27 cellular contexts compared by ENCODE assay signal in the genomic region with DNA sequence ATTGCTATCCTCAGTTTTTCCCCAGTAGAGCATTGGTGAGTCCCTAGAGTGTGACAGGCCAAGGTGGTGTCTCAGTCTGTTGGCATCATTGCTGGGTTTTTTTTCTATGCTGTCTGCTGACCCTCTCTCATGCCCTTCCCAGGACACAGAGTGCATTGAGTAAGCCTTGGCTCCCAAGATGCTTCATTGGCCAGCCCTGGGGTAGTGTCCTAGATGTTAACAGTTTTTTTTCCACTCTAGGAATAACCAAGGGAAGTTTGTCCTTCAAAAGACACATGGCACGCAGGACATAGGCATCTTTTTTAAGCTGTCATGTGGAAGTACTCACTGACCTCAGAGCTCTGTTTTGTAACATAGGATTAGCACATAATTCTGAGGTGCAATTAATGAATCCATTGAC. TPM values are rescaled to one million over a fixed set of nuclear protein-coding genes. Genes with fewer than 3 reads are reported as not detected.
"Had no signal": no experiment of that assay in that cellular context is flagged by ENCODE, and none has a peak within 500 bp of the region (broad histone marks: within the 10 kb centered on the region; RNA-seq: fewer than 3 reads in every experiment).

No MANE protein-coding gene starts in this region.

- H3K4me3 Mint-ChIP-seq: activated CD4-positive, alpha-beta memory T cell treated with anti-CD3 and anti-CD28 coated beads, Interleukin-2, amount 10 ng/mL, durations not matched to agents 7 days and 5 days; activated CD4-positive, alpha-beta T cell treated with anti-CD3 and anti-CD28 coated beads, Interleukin-2, amount 10 ng/mL, durations not matched to agents 24 days and 14 days; activated naive CD4-positive, alpha-beta T cell treated with anti-CD3 and anti-CD28 coated beads, Interleukin-2, amount 10 ng/mL, durations not matched to agents 7 days and 5 days; activated naive CD8-positive, alpha-beta T cell treated with anti-CD3 and anti-CD28 coated beads, Interleukin-2, amount 10 ng/mL, durations not matched to agents 7 days and 5 days; activated T-cell treated with anti-CD3 and anti-CD28 coated beads, Interleukin-2, amount 50 U/mL, for 24 hours; immature natural killer cell; nephron; T-helper 2 cell treated with Interferon-gamma antibody and Interleukin-4, amounts not matched to agents 5 μg/mL and 100 μg/mL, for 36 hours had no signal

- H3K27ac Mint-ChIP-seq: activated CD4-positive, alpha-beta memory T cell treated with anti-CD3 and anti-CD28 coated beads, Interleukin-2, amount 10 ng/mL, durations not matched to agents 7 days and 5 days; activated CD4-positive, alpha-beta T cell treated with anti-CD3 and anti-CD28 coated beads, Interleukin-2, amount 10 ng/mL, durations not matched to agents 24 days and 14 days; activated naive CD4-positive, alpha-beta T cell treated with anti-CD3 and anti-CD28 coated beads, Interleukin-2, amount 10 ng/mL, durations not matched to agents 7 days and 5 days; activated naive CD8-positive, alpha-beta T cell treated with anti-CD3 and anti-CD28 coated beads, Interleukin-2, amount 10 ng/mL, durations not matched to agents 7 days and 5 days; activated T-cell treated with anti-CD3 and anti-CD28 coated beads, Interleukin-2, amount 50 U/mL, for 24 hours; immature natural killer cell; nephron; progenitor cell of endocrine pancreas; T-helper 2 cell treated with Interferon-gamma antibody and Interleukin-4, amounts not matched to agents 5 μg/mL and 100 μg/mL, for 36 hours had no signal

- H3K4me1 ChIP-seq: colonic mucosa, upper lobe of left lung, vagina had no signal

- H3K36me3 Mint-ChIP-seq: activated naive CD4-positive, alpha-beta T cell treated with anti-CD3 and anti-CD28 coated beads, Interleukin-2, amount 10 ng/mL, durations not matched to agents 7 days and 5 days; activated naive CD8-positive, alpha-beta T cell treated with anti-CD3 and anti-CD28 coated beads, Interleukin-2, amount 10 ng/mL, durations not matched to agents 7 days and 5 days had no signal

- H3K4me1 Mint-ChIP-seq: activated CD4-positive, alpha-beta memory T cell treated with anti-CD3 and anti-CD28 coated beads, Interleukin-2, amount 10 ng/mL, durations not matched to agents 7 days and 5 days; activated CD4-positive, alpha-beta T cell treated with anti-CD3 and anti-CD28 coated beads, Interleukin-2, amount 10 ng/mL, durations not matched to agents 24 days and 14 days; activated naive CD4-positive, alpha-beta T cell treated with anti-CD3 and anti-CD28 coated beads, Interleukin-2, amount 10 ng/mL, durations not matched to agents 7 days and 5 days; immature natural killer cell; nephron had no signal

- H3K27me3 ChIP-seq: colonic mucosa, neutrophil, upper lobe of left lung, vagina had no signal

- ATAC-seq: stimulated activated naive CD8-positive, alpha-beta T cell treated with anti-CD3 and anti-CD28 coated beads, Interleukin-15, Interleukin-2, amounts not matched to agents 100 U/mL and 50 U/mL, for 24 hours had no signal

- H3K27ac ChIP-seq: colonic mucosa, epithelial cell of prostate, neutrophil, upper lobe of left lung, vagina had no signal

- DNase-seq: activated CD4-positive, alpha-beta memory T cell treated with anti-CD3 and anti-CD28 coated beads, Interleukin-2, amount 10 ng/mL, durations not matched to agents 7 days and 5 days; activated CD4-positive, alpha-beta T cell treated with anti-CD3 and anti-CD28 coated beads, Interleukin-2, amount 10 ng/mL, durations not matched to agents 24 days and 14 days; activated CD8-positive, alpha-beta memory T cell treated with anti-CD3 and anti-CD28 coated beads, Interleukin-2, amount 50 U/mL, for 48 hours; activated gamma-delta T cell; activated naive CD4-positive, alpha-beta T cell treated with anti-CD3 and anti-CD28 coated beads, Interleukin-2, amount 10 ng/mL, durations not matched to agents 7 days and 5 days; activated naive CD8-positive, alpha-beta T cell treated with anti-CD3 and anti-CD28 coated beads, Interleukin-2, amount 10 ng/mL, durations not matched to agents 7 days and 5 days; activated T-cell treated with anti-CD3 and anti-CD28 coated beads, Interleukin-2, amount 50 U/mL, for 24 hours; amniotic stem cell; cerebellar nuclear complex; colonic mucosa; effector CD8-positive, alpha-beta T cell; immature natural killer cell; kidney; retina; stimulated activated CD4-positive, alpha-beta T cell treated with anti-CD3 and anti-CD28 coated beads, Interleukin-2, amount 100 ng/mL, for 48 hours; stimulated activated naive CD8-positive, alpha-beta T cell treated with anti-CD3 and anti-CD28 coated beads, Interleukin-15, Interleukin-2, amounts not matched to agents 100 U/mL and 50 U/mL, for 24 hours; T-helper 1 cell; upper lobe of left lung had no signal

- H3K4me3 ChIP-seq: colonic mucosa, lung, thoracic aorta, upper lobe of left lung, vagina had no signal

- H3K36me3 ChIP-seq: colonic mucosa, neutrophil, thoracic aorta, upper lobe of left lung, vagina had no signal

- H3K27me3 Mint-ChIP-seq: activated CD4-positive, alpha-beta memory T cell treated with anti-CD3 and anti-CD28 coated beads, Interleukin-2, amount 10 ng/mL, durations not matched to agents 7 days and 5 days; activated CD4-positive, alpha-beta T cell treated with anti-CD3 and anti-CD28 coated beads, Interleukin-2, amount 10 ng/mL, durations not matched to agents 24 days and 14 days; activated naive CD4-positive, alpha-beta T cell treated with anti-CD3 and anti-CD28 coated beads, Interleukin-2, amount 10 ng/mL, durations not matched to agents 7 days and 5 days; activated naive CD8-positive, alpha-beta T cell treated with anti-CD3 and anti-CD28 coated beads, Interleukin-2, amount 10 ng/mL, durations not matched to agents 7 days and 5 days; activated T-cell treated with anti-CD3 and anti-CD28 coated beads, Interleukin-2, amount 50 U/mL, for 24 hours; progenitor cell of endocrine pancreas had no signal

- H3K9me3 ChIP-seq: colonic mucosa, neutrophil, thoracic aorta, upper lobe of left lung, vagina had no signal

- H3K9me3 Mint-ChIP-seq: activated CD4-positive, alpha-beta memory T cell treated with anti-CD3 and anti-CD28 coated beads, Interleukin-2, amount 10 ng/mL, durations not matched to agents 7 days and 5 days; activated CD4-positive, alpha-beta T cell treated with anti-CD3 and anti-CD28 coated beads, Interleukin-2, amount 10 ng/mL, durations not matched to agents 24 days and 14 days; activated naive CD8-positive, alpha-beta T cell treated with anti-CD3 and anti-CD28 coated beads, Interleukin-2, amount 10 ng/mL, durations not matched to agents 7 days and 5 days; T-helper 2 cell treated with Interferon-gamma antibody and Interleukin-4, amounts not matched to agents 5 μg/mL and 100 μg/mL, for 36 hours had no signal

RNA-seq across cellular contexts. Expression of a gene that starts 19.5 kb away (rescaled TPM):
- total RNA-seq: activated CD4-positive, alpha-beta memory T cell treated with anti-CD3 and anti-CD28 coated beads, Interleukin-2, amount 10 ng/mL, durations not matched to agents 7 days and 5 days; activated CD4-positive, alpha-beta T cell treated with anti-CD3 and anti-CD28 coated beads, Interleukin-2, amount 10 ng/mL, durations not matched to agents 24 days and 14 days; activated naive CD8-positive, alpha-beta T cell treated with anti-CD3 and anti-CD28 coated beads, Interleukin-2, amount 10 ng/mL, durations not matched to agents 7 days and 5 days; osteocyte had no signal
